In genomic region chr17:32211671-32212070, GRCh38 we compare ENCODE assay signal across 7 cellular contexts. TPM values are rescaled to one million over a fixed set of nuclear protein-coding genes. Genes with fewer than 3 reads are reported as not detected.
"Had no signal": no experiment of that assay in that cellular context is flagged by ENCODE, and none has a peak within 500 bp of the region (broad histone marks: within the 10 kb centered on the region; RNA-seq: fewer than 3 reads in every experiment).

No MANE protein-coding gene starts in this region.

- H3K27me3 Mint-ChIP-seq: IgD-negative memory B cell had no signal

- H3K27ac ChIP-seq: HL-60 had no signal

- H3K4me3 Mint-ChIP-seq: IgD-negative memory B cell had no signal

- H3K4me3 ChIP-seq: K562 had no signal

- FAIRE-seq: HepG2, K562 had no signal

- DNase-seq: KBM-7, KG1 had no signal

- H3K9me3 Mint-ChIP-seq: IgD-negative memory B cell had no signal

RNA-seq across cellular contexts. Expression of gene RHBDL3, which starts 54.0 kb away (rescaled TPM):
- total RNA-seq: HT-29 had no signal
